Comparison of ENCODE assay signal across 25 cellular contexts in genomic region chr13:113192279-113192678, GRCh38. TPM values are rescaled to one million over a fixed set of nuclear protein-coding genes. Genes with fewer than 3 reads are reported as not detected.
"Had no signal": no experiment of that assay in that cellular context is flagged by ENCODE, and none has a peak within 500 bp of the region (broad histone marks: within the 10 kb centered on the region; RNA-seq: fewer than 3 reads in every experiment).

No MANE protein-coding gene starts in this region.

- FAIRE-seq: colon, frontal cortex, islet of Langerhans had no signal

- DNase-seq: esophagus squamous epithelium; heart right ventricle; hypothalamus; kidney glomerular epithelial cell; mesendoderm; naive thymus-derived CD4-positive, alpha-beta T cell; nephron progenitor cell; ovary; sigmoid colon; stimulated activated CD4-positive, alpha-beta T cell treated with anti-CD3 and anti-CD28 coated beads, Interleukin-4, amount 100 ng/mL, for 24 hours; transverse colon had no signal

- H3K4me1 Mint-ChIP-seq: stimulated activated memory B cell treated with anti-CD40 and anti-IgM and Interleukin-4, amounts not matched to agents 10 μg/mL and 1 μg/mL and 100 μg/mL, for 72 hours had no signal

- H3K27me3 ChIP-seq: esophagus squamous epithelium, heart right ventricle, neutrophil, ovary, right atrium auricular region, sigmoid colon, transverse colon had no signal

- H3K27ac Mint-ChIP-seq: dendritic cell treated with granulocyte-macrophage colony-stimulating factor and Interleukin-4, amounts not matched to agents 40 ng/mL and 50 ng/mL, for 4 days; stimulated activated memory B cell treated with anti-CD40 and anti-IgM and Interleukin-4, amounts not matched to agents 10 μg/mL and 1 μg/mL and 100 μg/mL, for 72 hours; stimulated activated naive CD8-positive, alpha-beta T cell treated with anti-CD3 and anti-CD28 coated beads, Interleukin-15, Interleukin-2, amounts not matched to agents 100 ng/mL and 50 ng/mL, for 24 hours had no signal

- H3K27me3 Mint-ChIP-seq: dendritic cell treated with granulocyte-macrophage colony-stimulating factor and Interleukin-4, amounts not matched to agents 40 ng/mL and 50 ng/mL, for 4 days; naive thymus-derived CD4-positive, alpha-beta T cell; stimulated activated memory B cell treated with anti-CD40 and anti-IgM and Interleukin-4, amounts not matched to agents 10 μg/mL and 1 μg/mL and 100 μg/mL, for 72 hours; stimulated activated naive CD8-positive, alpha-beta T cell treated with anti-CD3 and anti-CD28 coated beads, Interleukin-15, Interleukin-2, amounts not matched to agents 100 ng/mL and 50 ng/mL, for 24 hours had no signal

- H3K4me3 ChIP-seq: esophagus squamous epithelium, heart right ventricle, ovary, right atrium auricular region, sigmoid colon, thoracic aorta, transverse colon had no signal

- H3K4me3 Mint-ChIP-seq: dendritic cell treated with granulocyte-macrophage colony-stimulating factor and Interleukin-4, amounts not matched to agents 40 ng/mL and 50 ng/mL, for 4 days; naive thymus-derived CD4-positive, alpha-beta T cell; nephron progenitor cell; stimulated activated memory B cell treated with anti-CD40 and anti-IgM and Interleukin-4, amounts not matched to agents 10 μg/mL and 1 μg/mL and 100 μg/mL, for 72 hours; stimulated activated naive CD8-positive, alpha-beta T cell treated with anti-CD3 and anti-CD28 coated beads, Interleukin-15, Interleukin-2, amounts not matched to agents 100 ng/mL and 50 ng/mL, for 24 hours had no signal

- H3K9me3 Mint-ChIP-seq: dendritic cell treated with granulocyte-macrophage colony-stimulating factor and Interleukin-4, amounts not matched to agents 40 ng/mL and 50 ng/mL, for 4 days; naive thymus-derived CD4-positive, alpha-beta T cell; nephron progenitor cell; stimulated activated memory B cell treated with anti-CD40 and anti-IgM and Interleukin-4, amounts not matched to agents 10 μg/mL and 1 μg/mL and 100 μg/mL, for 72 hours; stimulated activated naive CD8-positive, alpha-beta T cell treated with anti-CD3 and anti-CD28 coated beads, Interleukin-15, Interleukin-2, amounts not matched to agents 100 ng/mL and 50 ng/mL, for 24 hours had no signal

- H3K27ac ChIP-seq: esophagus squamous epithelium, heart right ventricle, neutrophil, ovary, right atrium auricular region, sigmoid colon, thoracic aorta, transverse colon had no signal

RNA-seq across cellular contexts. Expression of gene PROZ, which starts 33.8 kb away (rescaled TPM):
- total RNA-seq: epithelial cell of proximal tubule, esophagus squamous epithelium, frontal cortex, glomerular endothelial cell, ovary, posterior vena cava, right atrium auricular region, sigmoid colon, subcutaneous adipose tissue, thoracic aorta, transverse colon, ureter had no signal
